Comparison of ENCODE assay signal across 20 cellular contexts in the genomic region with DNA sequence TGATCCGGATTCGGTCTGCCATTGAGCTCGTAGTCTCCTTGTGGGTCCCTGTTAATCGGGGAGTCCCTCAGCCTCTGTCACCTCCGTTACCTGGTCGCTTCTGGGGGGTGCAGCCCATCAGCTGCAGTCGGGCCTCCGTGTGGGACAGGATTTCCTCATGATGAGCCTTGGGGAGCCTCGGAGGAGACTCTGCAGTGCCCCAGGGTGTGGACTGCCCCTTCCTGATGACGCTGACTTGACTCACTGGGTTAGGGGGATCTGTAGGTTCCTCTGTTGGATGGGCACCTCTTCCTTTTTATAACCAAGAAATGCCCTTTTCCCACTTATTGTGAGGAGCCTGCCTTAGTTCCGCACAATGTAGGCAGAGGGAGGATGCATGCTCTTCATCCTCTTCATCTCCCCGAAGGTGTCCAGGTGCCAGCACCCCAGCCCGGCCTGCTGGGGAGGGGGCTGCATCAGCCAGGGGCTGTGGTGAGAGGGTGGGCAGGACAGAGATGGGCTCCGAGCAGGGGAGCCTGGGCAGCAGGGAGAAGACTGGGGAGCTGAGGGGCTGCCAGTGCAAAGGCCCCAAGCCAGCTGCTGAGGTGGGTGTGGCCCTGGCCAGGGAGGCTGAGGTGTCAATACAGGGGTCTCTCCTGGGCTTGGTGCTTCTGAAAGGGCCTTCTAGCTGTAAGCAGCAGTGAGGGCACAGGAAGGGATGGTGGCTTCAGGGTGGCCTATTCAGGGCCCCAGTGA. TPM values are rescaled to one million over a fixed set of nuclear protein-coding genes. Genes with fewer than 3 reads are reported as not detected.
DNase-seq lines count a peak whose midpoint lies in the region; ATAC-seq and TF ChIP-seq lines count a peak whose summit lies in the region.
"Had no signal": no experiment of that assay in that cellular context is flagged by ENCODE, and none has a peak within 500 bp of the region (broad histone marks: within the 10 kb centered on the region; RNA-seq: fewer than 3 reads in every experiment).

No MANE protein-coding gene starts in this region.

- ATAC-seq in Right ventricle myocardium superior (ENCODE audit: poor library complexity) (no peak), left cardiac atrium (no peak), HG03045 (IDR thresholded peaks at IDR 0.05; ENCODE audit: unreplicated experiment) (no peak)
- ATAC-seq: SK-N-SH treated with all-trans-retinoic acid at 6 μM for 48 hours had no signal

- intact Hi-C loops in Right ventricle myocardium superior (cut with DNase I), result no loop called here
- intact Hi-C loops in left cardiac atrium (cut with DNase I), result no loop called here

- no peak for TF ChIP-seq CTCF in epithelial cell of esophagus (IDR thresholded peaks at IDR 0.05; ENCODE audit: insufficient read depth, low read depth, low read length, missing control alignments)

- DNase-seq in Right ventricle myocardium superior (peak; percentile 8), left cardiac atrium (no peak), RPMI7951 (ENCODE audit: low read depth) (peak; percentile 22), epithelial cell of esophagus (ENCODE audit: low read depth) (peak; percentile 8), HUDEP-2 (lab: John Stamatoyannopoulos, UW; ENCODE audit: unreplicated experiment in 76 of 76) (no peak), islet precursor cell (no peak)
- no peak for DNase-seq in activated naive CD4-positive, alpha-beta T cell treated with anti-CD3 and anti-CD28 coated beads, Interleukin-2, amount 50 U/mL, for 16 hours
- DNase-seq: DMS53, Kasumi-1, MM.1S, NCI-H1048, NCI-H1417 treated with DMSO at 0.1 percent for 48 hours, NCI-H187, NCI-H446 treated with DMSO at 0.1 percent for 48 hours, NCI-H526 treated with DMSO at 0.1 percent for 48 hours, OCI-M1 had no signal

- no peak overlapping the region for H3K4me3 ChIP-seq in epithelial cell of esophagus (ENCODE audit: low read length)
- H3K4me3 ChIP-seq: HAP-1 had no signal

RNA-seq across cellular contexts. Expression of gene TTLL8, which starts 13.5 kb away (rescaled TPM):
- not detected for total RNA-seq in Right ventricle myocardium superior
- total RNA-seq in left cardiac atrium, result not detected
- not detected in 2 replicates for total RNA-seq in RPMI7951 (2014; rRNA removed; shearing (Covaris generic))
- total RNA-seq: B cell had no signal

RNA-seq across cellular contexts. Expression of gene MLC1, which starts 13.6 kb away (rescaled TPM):
- total RNA-seq in Right ventricle myocardium superior (0.46 TPM), left cardiac atrium (under 1 TPM; 0.29 to 0.41 TPM)
- not detected in 2 replicates for total RNA-seq in RPMI7951 (2014; rRNA removed; shearing (Covaris generic))
- total RNA-seq: B cell had no signal

RNA-seq across cellular contexts. Expression of gene MOV10L1, which starts 18.2 kb away (rescaled TPM):
- total RNA-seq in Right ventricle myocardium superior (not detected), left cardiac atrium (1 to 10 TPM in 1 of 2 donors, under 1 TPM in 1; 0.71 to 1.2 TPM)
- total RNA-seq in RPMI7951 (2014; rRNA removed; shearing (Covaris generic)), result 0.29 TPM in 1 of 2 replicates, not detected in the other
- total RNA-seq: B cell had no signal

RNA-seq across cellular contexts. Expression of gene IL17REL, which starts 59.0 kb away (rescaled TPM):
- not detected for total RNA-seq in Right ventricle myocardium superior
- total RNA-seq in left cardiac atrium, result not detected
- not detected in 2 replicates for total RNA-seq in RPMI7951 (2014; rRNA removed; shearing (Covaris generic))

Comparison
In these comparisons a context has a peak if more than half of its experiments do, and no peak if none do; other contexts are left out.
1. DNase-seq: peak in Right ventricle myocardium superior (single experiment), RPMI7951 (single experiment) and epithelial cell of esophagus (single experiment); none in left cardiac atrium (single experiment), HUDEP-2 (0 of 76), islet precursor cell (single experiment) and activated naive CD4-positive, alpha-beta T cell treated with anti-CD3 and anti-CD28 coated beads, Interleukin-2, amount 50 U/mL, for 16 hours (single experiment).